Comparison of ENCODE assay signal across 1 cellular context in genomic region chr9:37422289-37423104, GRCh38.
TF ChIP-seq lines count a peak whose summit lies in the region.

GRHPR (plus strand) TSS chr9:37422696; CDS start chr9:37422751, 55 bp downstream.

TF ChIP-seq in K562, 482 proteins besides CTCF, POLR2A, EP300 and RAD21 (continued from another document and continues in another):
- peak; percentile 77 for TF ChIP-seq GTF2E2 (tag; IDR thresholded peaks at IDR 0.05)
- peak; percentile 76; the same call in 1 of the 2 replicates for TF ChIP-seq ZNF232 (CRISPR knock-in tag; IDR thresholded peaks at IDR 0.05)
- peak; percentile 23 for TF ChIP-seq BRD9 (IDR thresholded peaks at IDR 0.05; ENCODE audit: low read depth, partially characterized antibody)
- peak; percentile 67; the same call in 1 of the 2 replicates for TF ChIP-seq FOXP1 (CRISPR knock-in tag; IDR thresholded peaks at IDR 0.05)
- peak; percentile 94 for TF ChIP-seq E2F1 (CRISPR knock-in tag; IDR thresholded peaks at IDR 0.05)
- TF ChIP-seq ARID4B (CRISPR knock-in tag; IDR thresholded peaks at IDR 0.05): peak; percentile 39; the same call in 1 of the 2 replicates
- peak; percentile 44; the same call in 1 of the 2 replicates for TF ChIP-seq ZBTB9 (CRISPR knock-in tag; IDR thresholded peaks at IDR 0.05)
- TF ChIP-seq SP1 (CRISPR knock-in tag; IDR thresholded peaks at IDR 0.05): peak; percentile 95
- peak; percentile 81; the same call in 1 of the 2 replicates for TF ChIP-seq LCOR (CRISPR knock-in tag; IDR thresholded peaks at IDR 0.05)
- peak; percentile 87 for TF ChIP-seq VEZF1 (CRISPR knock-in tag; IDR thresholded peaks at IDR 0.05)
- no peak for TF ChIP-seq CSDE1 (IDR thresholded peaks at IDR 0.05)
- no peak for TF ChIP-seq ZNF444 (CRISPR knock-in tag; IDR thresholded peaks at IDR 0.05)
- TF ChIP-seq NR2C2 (CRISPR knock-in tag; IDR thresholded peaks at IDR 0.05): peak; percentile 55; the same call in 1 of the 2 replicates
- TF ChIP-seq NR2C2 (tag; IDR thresholded peaks at IDR 0.05): peak; percentile 88
- TF ChIP-seq GMEB1 (CRISPR knock-in tag; IDR thresholded peaks at IDR 0.05): peak; percentile 96
- no peak for TF ChIP-seq ZNF311 (CRISPR knock-in tag; IDR thresholded peaks at IDR 0.05)
- peak; percentile 92 for TF ChIP-seq ATF7 (IDR thresholded peaks at IDR 0.05)
- TF ChIP-seq HSF4 (CRISPR knock-in tag; IDR thresholded peaks at IDR 0.05; ENCODE audit: borderline replicate concordance): no peak
- TF ChIP-seq ZNF134 (CRISPR knock-in tag; conservative IDR thresholded peaks at IDR 0.05): no peak
- TF ChIP-seq MXI1 (IDR thresholded peaks at IDR 0.05; ENCODE audit: low read depth, low read length): no peak; the same call in 1 of the 2 replicates
- no peak; the same call in 1 of the 2 replicates for TF ChIP-seq ZNF644 (tag; IDR thresholded peaks at IDR 0.05; ENCODE audit: low read depth)
- TF ChIP-seq E2F6 (IDR thresholded peaks at IDR 0.05; ENCODE audit: borderline replicate concordance in 1 of 2, extremely low read depth in 1 of 2, insufficient read depth in 1 of 2, insufficient read length in 1 of 2, low read depth in 1 of 2, low read length in 1 of 2, poor library complexity in 1 of 2, severe bottlenecking in 1 of 2): peak; percentile 62 to 79
- no peak for TF ChIP-seq ZNF586 (CRISPR knock-in tag; conservative IDR thresholded peaks at IDR 0.05)
- TF ChIP-seq TCF7L2 (IDR thresholded peaks at IDR 0.05; ENCODE audit: low read depth, low read length): 0 out of 2 replicates have a peak, but pooled peaks have one; percentile 30
- TF ChIP-seq HNRNPH1 (optimal IDR thresholded peaks at IDR 0.05; ENCODE audit: low read depth, low read length): no peak
- peak; percentile 54; the same call in 1 of the 2 replicates for TF ChIP-seq SIN3B (IDR thresholded peaks at IDR 0.05; ENCODE audit: low read depth)
- peak; percentile 79; the same call in 1 of the 2 replicates for TF ChIP-seq STAT6 (CRISPR knock-in tag; IDR thresholded peaks at IDR 0.05)
- peak; percentile 91 for TF ChIP-seq BHLHE40 (IDR thresholded peaks at IDR 0.05; ENCODE audit: low read length)
- TF ChIP-seq POLR2B (IDR thresholded peaks at IDR 0.05; ENCODE audit: low read depth, partially characterized antibody): peak; percentile 89
- TF ChIP-seq L3MBTL2 (IDR thresholded peaks at IDR 0.05): peak; percentile 91
- peak; percentile 64; the same call in 1 of the 2 replicates for TF ChIP-seq BCOR (IDR thresholded peaks at IDR 0.05)
- no peak for TF ChIP-seq ZBTB5 (IDR thresholded peaks at IDR 0.05)
- TF ChIP-seq TCF3 (CRISPR knock-in tag; IDR thresholded peaks at IDR 0.05): peak; percentile 18; the same call in 1 of the 2 replicates
- peak; percentile 86 for TF ChIP-seq RAD51 (IDR thresholded peaks at IDR 0.05; ENCODE audit: borderline replicate concordance, low read depth)
- TF ChIP-seq ZNF384 (IDR thresholded peaks at IDR 0.05; ENCODE audit: low read depth, low read length): peak; percentile 1; the same call in 1 of the 2 replicates
- TF ChIP-seq KDM2B (CRISPR knock-in tag; IDR thresholded peaks at IDR 0.05): no peak
- no peak for TF ChIP-seq TRIM24 (IDR thresholded peaks at IDR 0.05)
- TF ChIP-seq HNRNPUL1 (IDR thresholded peaks at IDR 0.05; ENCODE audit: low read length): no peak
- TF ChIP-seq ZNF695 (CRISPR knock-in tag; IDR thresholded peaks at IDR 0.05): no peak
- no peak for TF ChIP-seq THRB (CRISPR knock-in tag; conservative IDR thresholded peaks at IDR 0.05)
- peak; percentile 88 for TF ChIP-seq CREM (IDR thresholded peaks at IDR 0.05; ENCODE audit: low read depth)
- no peak for TF ChIP-seq ETS2 (tag; IDR thresholded peaks at IDR 0.05; ENCODE audit: borderline replicate concordance, poor library complexity, severe bottlenecking)
- no peak for TF ChIP-seq THRAP3 (IDR thresholded peaks at IDR 0.05; ENCODE audit: borderline replicate concordance)
- no peak for TF ChIP-seq PPARD (CRISPR knock-in tag; IDR thresholded peaks at IDR 0.05)
- TF ChIP-seq HMGN3 (IDR thresholded peaks at IDR 0.05; ENCODE audit: borderline replicate concordance, extremely low read depth, insufficient read length, low read depth, low read length): peak; percentile 90
